13 cellular contexts compared by ENCODE assay signal in the genomic region with DNA sequence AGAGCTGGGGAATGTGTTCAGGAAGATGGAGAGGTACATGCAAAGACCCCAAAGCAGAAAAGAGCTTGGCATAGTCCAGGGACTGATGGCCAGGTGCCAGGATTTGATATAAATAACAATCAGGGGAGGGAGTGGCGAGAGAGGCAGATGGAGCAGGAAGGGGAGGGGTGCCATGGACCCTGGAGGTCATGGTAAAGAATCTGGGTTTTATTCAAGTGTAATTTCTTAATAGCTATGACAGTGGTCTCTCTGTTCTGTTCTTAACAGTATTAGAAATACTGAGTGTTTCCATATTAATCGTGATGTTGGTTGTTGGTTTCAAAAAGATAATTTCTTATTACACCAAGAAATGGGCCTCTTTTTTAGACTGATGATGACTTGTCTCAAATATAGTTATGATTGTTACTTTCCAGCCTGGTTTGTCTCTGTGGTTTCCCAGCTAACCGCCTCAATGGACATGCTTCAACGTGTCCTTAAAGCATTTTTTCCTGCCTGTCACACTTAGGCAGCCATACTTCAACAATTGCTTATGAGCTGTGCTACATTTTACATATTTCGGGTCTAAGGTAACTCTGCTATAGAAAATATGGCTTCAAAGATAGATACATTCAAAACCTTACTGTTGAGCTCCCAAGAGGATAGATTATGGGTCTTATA. TPM values are rescaled to one million over a fixed set of nuclear protein-coding genes. Genes with fewer than 3 reads are reported as not detected.
A peak's percentile ranks its signal among the peaks of the same experiment; 100 is the strongest.
DNase-seq lines count a peak whose midpoint lies in the region; ATAC-seq, FAIRE-seq and TF ChIP-seq lines count a peak whose summit lies in the region.
"Had no signal": no experiment of that assay in that cellular context is flagged by ENCODE, and none has a peak within 500 bp of the region (broad histone marks: within the 10 kb centered on the region; RNA-seq: fewer than 3 reads in every experiment).

No MANE protein-coding gene starts in this region.

- CTCF ChIA-PET in activated CD4-positive, alpha-beta memory T cell treated with anti-CD3 and anti-CD28 coated beads for 36 hours (lab: Charles Lee): interaction anchor here (0.8 kb wide), 1 partner anchor 314 kb away, joined by 4 read pairs; no protein-coding TSS in a partner anchor

- no peaks in the 10 kb centered on the region for H3F3A ChIP-seq in GM23338 (replicated peaks; ENCODE audit: low read depth)

- intact Hi-C loops in activated CD4-positive, alpha-beta memory T cell treated with anti-CD3 and anti-CD28 coated beads for 36 hours (cut with micrococcal nuclease): no loop called here
- intact Hi-C loops in pancreas (cut with DNase I): no loop called here

- H3K27me3 Mint-ChIP-seq in GM23338 (ENCODE audit: insufficient read depth, low read depth, poor library complexity): peaks cover 2% of the 10 kb centered on the region
- H3K27me3 Mint-ChIP-seq in activated CD4-positive, alpha-beta memory T cell treated with anti-CD3 and anti-CD28 coated beads for 36 hours: no peaks in the 10 kb centered on the region
- no peaks in the 10 kb centered on the region for H3K27me3 Mint-ChIP-seq in nephron (ENCODE audit: low read depth)

- peak; percentile 31 for DNase-seq in GM12864 (ENCODE audit: low read depth)
- peak; percentile 28 for DNase-seq in GM23338 (ENCODE audit: low spot score)
- DNase-seq in activated CD4-positive, alpha-beta memory T cell treated with anti-CD3 and anti-CD28 coated beads for 36 hours: peak; percentile 36
- DNase-seq in pancreas: no peak
- no peak for DNase-seq in SK-N-DZ (ENCODE audit: low spot score)
- DNase-seq: amniotic stem cell; Caco-2; effector CD4-positive, alpha-beta T cell; left ventricle myocardium inferior; stimulated activated CD4-positive, alpha-beta T cell treated with anti-CD3 and anti-CD28 coated beads, Interleukin-2, amount 100 ng/mL, for 24 hours had no signal

- no peaks in the 10 kb centered on the region for H3K9me3 ChIP-seq in pancreas
- H3K9me3 ChIP-seq: Caco-2, left ventricle myocardium inferior had no signal

- H4K20me1 ChIP-seq in GM23338 (replicated peaks; ENCODE audit: insufficient read depth): peaks cover 21% of the 10 kb centered on the region

- H2AFZ ChIP-seq in GM23338: no peak overlapping the region
- H2AFZ ChIP-seq: parathyroid adenoma had no signal

- H3K4me1 Mint-ChIP-seq in GM23338 (peaks cover 18% of the 10 kb centered on the region), nephron (peaks cover 33% of the 10 kb centered on the region)
- peaks cover 6% of the 10 kb centered on the region for H3K4me1 Mint-ChIP-seq in activated CD4-positive, alpha-beta memory T cell treated with anti-CD3 and anti-CD28 coated beads for 36 hours (ENCODE audit: low read depth)

- H3K4me3 Mint-ChIP-seq in GM23338 (no peak overlapping the region), nephron (no peak overlapping the region)
- H3K4me3 Mint-ChIP-seq in activated CD4-positive, alpha-beta memory T cell treated with anti-CD3 and anti-CD28 coated beads for 36 hours: no peak overlapping the region

- H3K79me2 ChIP-seq in GM23338 (replicated peaks; ENCODE audit: insufficient read depth): peaks cover 84% of the 10 kb centered on the region
- H3K79me2 ChIP-seq: parathyroid adenoma had no signal

- H3K9me3 Mint-ChIP-seq in GM23338 (no peaks in the 10 kb centered on the region), nephron (no peaks in the 10 kb centered on the region)
- H3K9me3 Mint-ChIP-seq in activated CD4-positive, alpha-beta memory T cell treated with anti-CD3 and anti-CD28 coated beads for 36 hours: no peaks in the 10 kb centered on the region

- FAIRE-seq in pancreas (lab: Jason Lieb, UNC): no peak

- H3K4me3 ChIP-seq in GM12864 (ENCODE audit: low read depth, low read length): no peak overlapping the region
- no peak overlapping the region for H3K4me3 ChIP-seq in GM23338
- H3K4me3 ChIP-seq in pancreas: no peak overlapping the region
- H3K4me3 ChIP-seq: left ventricle myocardium inferior had no signal

- 86 to 92% methylated on average over 5 of the region's 5 CpGs for WGBS in pancreas, 2 donors

- H3K27ac Mint-ChIP-seq in GM23338 (peak overlapping the region; percentile 87), nephron (peak overlapping the region; percentile 13 to 72 (median 49))
- no peak overlapping the region for H3K27ac Mint-ChIP-seq in activated CD4-positive, alpha-beta memory T cell treated with anti-CD3 and anti-CD28 coated beads for 36 hours

- peak; percentile 38; the same call in 2 of the 3 replicates for ATAC-seq in GM23338
- ATAC-seq in HG02571 (IDR thresholded peaks at IDR 0.05; ENCODE audit: unreplicated experiment): no peak
- no peak for ATAC-seq in pancreas

- POLR2A ChIA-PET in activated CD4-positive, alpha-beta memory T cell treated with anti-CD3 and anti-CD28 coated beads for 36 hours (lab: Charles Lee): no interaction called here

- no peak for TF ChIP-seq CTCF in GM12864 (IDR thresholded peaks at IDR 0.05; ENCODE audit: low read depth, low read length, missing control alignments)
- no peak for TF ChIP-seq CTCF in GM23338 (conservative IDR thresholded peaks at IDR 0.05; ENCODE audit: low read depth in 2 of 2)
- TF ChIP-seq CTCF in nephron (IDR thresholded peaks at IDR 0.05; ENCODE audit: unreplicated experiment in 3 of 3): no peak
- no peak for TF ChIP-seq CTCF in pancreas (IDR thresholded peaks at IDR 0.05)

- no peak overlapping the region for H3K4me2 ChIP-seq in GM23338

- H3K27me3 ChIP-seq in GM23338 (ENCODE audit: insufficient read depth) (no peaks in the 10 kb centered on the region), pancreas (no peaks in the 10 kb centered on the region)

- H3K4me1 ChIP-seq in GM23338 (ENCODE audit: insufficient read depth): 0 out of 2 replicates have a peak, but pooled peaks cover 3% of the 10 kb centered on the region
- H3K4me1 ChIP-seq in pancreas: no peaks in the 10 kb centered on the region
- H3K4me1 ChIP-seq: Caco-2, parathyroid adenoma had no signal

- H3K36me3 ChIP-seq in GM23338 (ENCODE audit: insufficient read depth) (peaks cover 5% of the 10 kb centered on the region; the same call in 1 of the 2 replicates), pancreas (peaks cover 0 to 3% (median 0%) of the 10 kb centered on the region in 3 donors)

- H3K27ac ChIP-seq in GM23338 (ENCODE audit: low read depth): no peak overlapping the region
- H3K27ac ChIP-seq in pancreas: no peak overlapping the region
- H3K27ac ChIP-seq: left ventricle myocardium inferior, parathyroid adenoma had no signal

- no peaks in the 10 kb centered on the region for H3K9me2 ChIP-seq in GM23338 (ENCODE audit: insufficient read depth)

- H3K36me3 Mint-ChIP-seq in GM23338 (ENCODE audit: low read depth) (peaks cover 30% of the 10 kb centered on the region; the same call in 2 of the 3 replicates), nephron (ENCODE audit: low read depth) (peaks cover 44% of the 10 kb centered on the region)
- no peaks in the 10 kb centered on the region for H3K36me3 Mint-ChIP-seq in activated CD4-positive, alpha-beta memory T cell treated with anti-CD3 and anti-CD28 coated beads for 36 hours

RNA-seq across cellular contexts. Expression of a gene that starts 49.4 kb away (rescaled TPM):
- total RNA-seq in GM23338 (2014; rRNA removed; shearing (Covaris generic)): 230 and 246 TPM in 2 replicates
- polyA plus RNA-seq in GM23338 (2016; fragmentation: Nextera tagmentation; extraction: Ambion mirVana) (78.1 and 89.5 TPM in 2 replicates), pancreas (10 to 100 TPM in 1 of 2 donors, 1 to 10 TPM in 1; 4.6 to 11.1 TPM)
- total RNA-seq in activated CD4-positive, alpha-beta memory T cell treated with anti-CD3 and anti-CD28 coated beads for 36 hours: 10 to 100 TPM; 15.6 to 20.6 TPM
- total RNA-seq in pancreas: 10 to 100 TPM in 5 of 6 donors, 1 to 10 TPM in 1; 7.6 to 28.0 (median 12.6) TPM
- polyA plus RNA-seq in SK-N-DZ (2014; cell fraction: cytosol; rRNA removed): 70.8 and 77.2 TPM in 2 replicates
- 64.8 and 90.6 TPM in 2 replicates for polyA plus RNA-seq in SK-N-DZ (2014; cell fraction: nucleus; rRNA removed)

Comparison
In these comparisons a context has a peak if more than half of its experiments do, and no peak if none do; other contexts are left out.
1. DNase-seq: peak in GM12864 (single experiment), GM23338 (single experiment) and activated CD4-positive, alpha-beta memory T cell treated with anti-CD3 and anti-CD28 coated beads for 36 hours (single experiment); none in pancreas (0 of 6) and SK-N-DZ (single experiment).